Comparison of ENCODE assay signal across 10 cellular contexts in the genomic region with DNA sequence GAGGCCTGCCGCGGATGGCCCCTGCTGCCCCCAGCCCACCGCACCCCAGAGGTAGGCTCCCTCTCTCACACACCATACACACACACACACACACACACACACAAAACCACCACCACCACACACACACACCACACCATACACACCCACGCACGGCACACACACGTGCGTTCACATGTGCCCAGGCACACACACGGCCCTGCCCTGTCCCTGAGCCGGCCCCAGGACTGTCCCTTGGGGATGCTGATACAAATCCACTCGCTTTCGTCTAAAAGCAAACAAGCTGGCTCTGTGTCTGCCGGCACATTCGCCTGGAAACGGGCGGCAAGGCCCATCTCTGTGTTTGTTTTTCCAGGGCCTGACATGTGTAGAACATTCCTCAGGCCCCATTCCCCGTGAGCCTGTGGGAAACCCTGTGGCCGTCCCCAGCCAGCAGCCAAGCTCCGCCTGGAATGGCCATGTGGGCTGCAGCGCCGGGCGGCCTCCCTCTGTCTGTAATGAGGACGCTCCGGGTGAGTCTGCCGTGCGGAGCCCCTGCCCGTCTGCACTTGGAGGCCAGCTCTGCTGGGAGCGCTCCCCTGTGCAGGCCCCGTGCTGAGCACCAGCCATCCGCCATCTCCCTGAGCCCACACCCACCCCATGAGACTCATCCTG.
DNase-seq lines count a peak whose midpoint lies in the region; ATAC-seq and TF ChIP-seq lines count a peak whose summit lies in the region.
"Had no signal": no experiment of that assay in that cellular context is flagged by ENCODE, and none has a peak within 500 bp of the region (broad histone marks: within the 10 kb centered on the region; RNA-seq: fewer than 3 reads in every experiment).

No MANE protein-coding gene starts in this region.

- BruUV-seq in mammary epithelial cell (replicated peaks; lab: Mats Ljungman, UMichigan) = no TSS peak

- H3K4me3 ChIP-seq in lung (no peak overlapping the region), tibial artery (peak overlapping the region in 1 of 2 donors; percentile 22), mammary epithelial cell (replicated peaks in 1 of 3; ENCODE audit: insufficient read depth in 1 of 3, low read depth in 2 of 3, low read length in 3 of 3) (no peak overlapping the region)

- H3K4me1 ChIP-seq in lung (ENCODE audit: control insufficient read depth in 2 of 2, insufficient read depth in 2 of 2, low read length in 2 of 2) (peaks cover 0 to 4% of the 10 kb centered on the region in 2 donors), tibial artery (peaks cover 0 to 23% (median 16%) of the 10 kb centered on the region in 4 donors), mammary epithelial cell (ENCODE audit: insufficient read depth, low read length) (no peaks in the 10 kb centered on the region)

- no peaks in the 10 kb centered on the region for H4K20me1 ChIP-seq in mammary epithelial cell (ENCODE audit: insufficient read depth, low read length)

- intact Hi-C loops in tibial artery (cut with DNase I; ENCODE audit: low total_unique reads) = no loop called here
- intact Hi-C loops in mammary epithelial cell (cut with micrococcal nuclease) = no loop called here

- DNase-seq in NCI-H1092 (lab: John Stamatoyannopoulos, UW) (peak; percentile 12), epidermal melanocyte (ENCODE audit: insufficient read length, low spot score) (peak; percentile 87), lung (ENCODE audit: low spot score) (no peak), tibial artery (peak; percentile 69 to 88), SKM-1 (lab: John Stamatoyannopoulos, UW; ENCODE audit: unreplicated experiment) (no peak), mammary epithelial cell (no peak), ecto neural progenitor cell (ENCODE audit: low spot score) (no peak)
- DNase-seq: activated T-cell treated with anti-CD3 and anti-CD28 coated beads, Interleukin-2, amount 50 U/mL, for 24 hours; H9 had no signal

- H3K9me3 ChIP-seq in lung (ENCODE audit: control insufficient read depth in 2 of 2, insufficient read depth in 1 of 2, low read length in 1 of 2) (no peaks in the 10 kb centered on the region), tibial artery (no peaks in the 10 kb centered on the region), mammary epithelial cell (replicated peaks; ENCODE audit: insufficient read depth, low read length) (no peaks in the 10 kb centered on the region)

- H3K36me3 ChIP-seq in lung (ENCODE audit: control insufficient read depth in 2 of 2, insufficient read depth in 2 of 2, low read length in 2 of 2) = no peaks in the 10 kb centered on the region
- no peaks in the 10 kb centered on the region for H3K36me3 ChIP-seq in tibial artery
- no peaks in the 10 kb centered on the region for H3K36me3 ChIP-seq in mammary epithelial cell (ENCODE audit: insufficient read depth, low read length)

- CTCF ChIA-PET in mammary epithelial cell (lab: Charles Lee; ENCODE audit: low non-redundant PET) = no interaction called here

- TF ChIP-seq CTCF in lung (IDR thresholded peaks at IDR 0.05; ENCODE audit: control extremely low read depth, extremely low read depth) = no peak
- no peak for TF ChIP-seq CTCF in tibial artery (IDR thresholded peaks at IDR 0.05)
- no peak for TF ChIP-seq CTCF in mammary epithelial cell (conservative IDR thresholded peaks at IDR 0.05 in 1 of 2, IDR thresholded peaks at IDR 0.05 in 1 of 2; ENCODE audit: extremely low read depth in 1 of 2, insufficient read depth in 1 of 2, low read depth in 1 of 2, low read length in 2 of 2)

- in situ Hi-C loops in mammary epithelial cell (cut with MboI; ENCODE audit: low sequenced_read_pairs in 2 of 2) = no loop called here

- WGBS in lung, 2 donors = 54 to 77% methylated on average over 28 to 29 of the region's 29 CpGs
- 80% methylated on average over 12 of the region's 29 CpGs for WGBS in mammary epithelial cell (ENCODE audit: low coverage, missing lambda C conversion rate)

- H3K79me2 ChIP-seq in mammary epithelial cell (ENCODE audit: insufficient read depth, low read length) = no peaks in the 10 kb centered on the region

- H3K27me3 ChIP-seq in lung (ENCODE audit: control insufficient read depth, insufficient read depth) (no peaks in the 10 kb centered on the region), tibial artery (no peaks in the 10 kb centered on the region), mammary epithelial cell (ENCODE audit: insufficient read depth, low read length) (peaks cover 2% of the 10 kb centered on the region)

- dilution Hi-C loops in mammary epithelial cell (cut with HindIII; ENCODE audit: low sequenced_read_pairs) = no loop called here

- no peak overlapping the region for H3K9ac ChIP-seq in mammary epithelial cell (ENCODE audit: insufficient read depth, low read length)

- H3K27ac ChIP-seq in lung (ENCODE audit: low read depth in 1 of 2, low read length in 1 of 2) (no peak overlapping the region), tibial artery (peak overlapping the region; percentile 20 to 42), mammary epithelial cell (ENCODE audit: insufficient read depth, low read depth, low read length) (no peak overlapping the region)

- H3K4me2 ChIP-seq in mammary epithelial cell (ENCODE audit: insufficient read depth, low read depth, low read length) = no peak overlapping the region

- no peak overlapping the region for H2AFZ ChIP-seq in mammary epithelial cell (ENCODE audit: low read depth, low read length)

- peak; percentile 10 for ATAC-seq in lung (ENCODE audit: insufficient read depth, low FRiP score)
- ATAC-seq in HG03025 (IDR thresholded peaks at IDR 0.05; ENCODE audit: low FRiP score, unreplicated experiment) = no peak

Comparison
In these comparisons a context has a peak if more than half of its experiments do, and no peak if none do; other contexts are left out.
1. DNase-seq: peak in NCI-H1092 (single experiment), epidermal melanocyte (single experiment) and tibial artery (2 of 2); none in lung (single experiment), SKM-1 (single experiment), mammary epithelial cell (single experiment) and ecto neural progenitor cell (single experiment).
2. H3K27ac ChIP-seq: peak in tibial artery (2 of 2); none in lung (0 of 2) and mammary epithelial cell (single experiment).